1 cellular context compared by ENCODE assay signal in the genomic region with DNA sequence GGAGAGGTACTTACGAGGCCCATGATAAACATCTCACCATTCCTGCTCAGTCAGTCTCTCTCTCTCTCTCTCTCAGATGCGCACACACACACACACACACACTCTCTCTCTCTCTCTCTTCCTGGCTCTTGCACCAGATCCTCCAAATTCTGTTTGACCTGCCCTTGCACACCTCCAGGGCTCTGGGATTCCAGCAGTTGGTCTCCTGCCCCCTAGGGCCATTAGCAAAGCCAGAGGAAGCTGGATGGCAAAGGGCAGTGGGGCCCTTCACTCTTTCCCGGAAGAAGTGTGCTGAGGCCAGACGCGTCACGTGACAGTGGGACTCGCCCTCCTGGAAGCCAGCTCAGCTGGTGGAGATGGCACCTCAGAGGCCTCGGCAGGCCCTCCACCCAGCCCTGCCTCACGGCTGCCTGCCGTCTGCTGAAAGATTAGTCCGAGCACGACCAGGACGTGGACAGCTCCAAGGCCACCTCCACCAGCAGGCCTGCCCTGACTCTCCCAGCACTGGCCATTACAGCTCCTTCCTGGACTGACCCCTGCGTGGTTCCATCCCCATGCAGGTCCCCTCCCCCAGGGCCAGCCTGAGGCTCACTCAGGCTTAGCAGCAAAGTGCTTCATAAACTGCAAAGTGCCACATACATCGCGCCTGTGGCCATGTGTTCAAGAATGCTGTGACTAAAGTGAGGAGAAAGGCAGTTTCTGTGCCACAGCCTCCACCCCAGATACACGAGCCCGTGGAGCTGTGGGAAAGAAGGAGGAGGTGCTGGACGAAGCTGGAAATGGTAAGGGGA.
A peak's percentile ranks its signal among the peaks of the same experiment; 100 is the strongest.
TF ChIP-seq lines count a peak whose summit lies in the region.

No MANE protein-coding gene starts in this region.

TF ChIP-seq in HepG2, 621 proteins besides CTCF, POLR2A, EP300 and RAD21 (continued from another document and continues in another):
- TF ChIP-seq, protein P1, sequence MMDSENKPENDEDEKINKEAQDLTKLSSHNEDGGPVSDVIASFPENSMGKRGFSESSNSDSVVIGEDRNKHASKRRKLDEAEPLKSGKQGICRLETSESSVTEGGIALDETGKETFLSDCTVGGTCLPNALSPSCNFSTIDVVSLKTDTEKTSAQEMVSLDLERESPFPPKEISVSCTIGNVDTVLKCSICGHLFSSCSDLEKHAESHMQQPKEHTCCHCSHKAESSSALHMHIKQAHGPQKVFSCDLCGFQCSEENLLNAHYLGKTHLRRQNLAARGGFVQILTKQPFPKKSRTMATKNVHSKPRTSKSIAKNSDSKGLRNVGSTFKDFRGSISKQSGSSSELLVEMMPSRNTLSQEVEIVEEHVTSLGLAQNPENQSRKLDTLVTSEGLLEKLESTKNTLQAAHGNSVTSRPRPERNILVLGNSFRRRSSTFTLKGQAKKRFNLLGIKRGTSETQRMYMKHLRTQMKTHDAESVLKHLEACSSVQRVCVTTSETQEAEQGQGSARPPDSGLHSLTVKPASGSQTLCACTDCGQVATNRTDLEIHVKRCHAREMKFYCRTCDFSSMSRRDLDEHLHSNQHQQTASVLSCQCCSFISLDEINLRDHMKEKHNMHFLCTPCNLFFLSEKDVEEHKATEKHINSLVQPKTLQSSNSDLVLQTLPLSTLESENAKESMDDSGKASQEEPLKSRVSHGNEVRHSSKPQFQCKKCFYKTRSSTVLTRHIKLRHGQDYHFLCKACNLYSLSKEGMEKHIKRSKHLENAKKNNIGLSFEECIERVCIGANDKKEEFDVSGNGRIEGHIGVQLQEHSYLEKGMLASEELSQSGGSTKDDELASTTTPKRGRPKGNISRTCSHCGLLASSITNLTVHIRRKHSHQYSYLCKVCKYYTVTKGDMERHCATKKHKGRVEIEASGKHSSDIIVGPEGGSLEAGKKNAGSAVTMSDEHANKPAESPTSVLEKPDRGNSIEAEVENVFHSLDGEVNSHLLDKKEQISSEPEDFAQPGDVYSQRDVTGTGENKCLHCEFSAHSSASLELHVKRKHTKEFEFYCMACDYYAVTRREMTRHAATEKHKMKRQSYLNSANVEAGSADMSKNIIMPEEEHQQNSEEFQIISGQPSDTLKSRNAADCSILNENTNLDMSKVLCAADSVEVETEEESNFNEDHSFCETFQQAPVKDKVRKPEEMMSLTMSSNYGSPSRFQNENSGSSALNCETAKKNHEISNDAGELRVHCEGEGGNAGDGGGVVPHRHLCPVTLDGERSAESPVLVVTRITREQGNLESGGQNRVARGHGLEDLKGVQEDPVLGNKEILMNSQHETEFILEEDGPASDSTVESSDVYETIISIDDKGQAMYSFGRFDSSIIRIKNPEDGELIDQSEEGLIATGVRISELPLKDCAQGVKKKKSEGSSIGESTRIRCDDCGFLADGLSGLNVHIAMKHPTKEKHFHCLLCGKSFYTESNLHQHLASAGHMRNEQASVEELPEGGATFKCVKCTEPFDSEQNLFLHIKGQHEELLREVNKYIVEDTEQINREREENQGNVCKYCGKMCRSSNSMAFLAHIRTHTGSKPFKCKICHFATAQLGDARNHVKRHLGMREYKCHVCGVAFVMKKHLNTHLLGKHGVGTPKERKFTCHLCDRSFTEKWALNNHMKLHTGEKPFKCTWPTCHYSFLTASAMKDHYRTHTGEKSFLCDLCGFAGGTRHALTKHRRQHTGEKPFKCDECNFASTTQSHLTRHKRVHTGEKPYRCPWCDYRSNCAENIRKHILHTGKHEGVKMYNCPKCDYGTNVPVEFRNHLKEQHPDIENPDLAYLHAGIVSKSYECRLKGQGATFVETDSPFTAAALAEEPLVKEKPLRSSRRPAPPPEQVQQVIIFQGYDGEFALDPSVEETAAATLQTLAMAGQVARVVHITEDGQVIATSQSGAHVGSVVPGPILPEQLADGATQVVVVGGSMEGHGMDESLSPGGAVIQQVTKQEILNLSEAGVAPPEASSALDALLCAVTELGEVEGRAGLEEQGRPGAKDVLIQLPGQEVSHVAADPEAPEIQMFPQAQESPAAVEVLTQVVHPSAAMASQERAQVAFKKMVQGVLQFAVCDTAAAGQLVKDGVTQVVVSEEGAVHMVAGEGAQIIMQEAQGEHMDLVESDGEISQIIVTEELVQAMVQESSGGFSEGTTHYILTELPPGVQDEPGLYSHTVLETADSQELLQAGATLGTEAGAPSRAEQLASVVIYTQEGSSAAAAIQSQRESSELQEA (CRISPR knock-in tag; IDR thresholded peaks at IDR 0.05; ENCODE audit: not compliant biosample characterization): no peak
- no peak for TF ChIP-seq ZNF550 (CRISPR knock-in tag; IDR thresholded peaks at IDR 0.05; ENCODE audit: borderline replicate concordance)
- TF ChIP-seq, protein P2, sequence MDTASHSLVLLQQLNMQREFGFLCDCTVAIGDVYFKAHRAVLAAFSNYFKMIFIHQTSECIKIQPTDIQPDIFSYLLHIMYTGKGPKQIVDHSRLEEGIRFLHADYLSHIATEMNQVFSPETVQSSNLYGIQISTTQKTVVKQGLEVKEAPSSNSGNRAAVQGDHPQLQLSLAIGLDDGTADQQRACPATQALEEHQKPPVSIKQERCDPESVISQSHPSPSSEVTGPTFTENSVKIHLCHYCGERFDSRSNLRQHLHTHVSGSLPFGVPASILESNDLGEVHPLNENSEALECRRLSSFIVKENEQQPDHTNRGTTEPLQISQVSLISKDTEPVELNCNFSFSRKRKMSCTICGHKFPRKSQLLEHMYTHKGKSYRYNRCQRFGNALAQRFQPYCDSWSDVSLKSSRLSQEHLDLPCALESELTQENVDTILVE (CRISPR knock-in tag; IDR thresholded peaks at IDR 0.05): no peak
- TF ChIP-seq IKZF5 (CRISPR knock-in tag; IDR thresholded peaks at IDR 0.05): peak; percentile 60; the same call in 1 of the 2 replicates
- TF ChIP-seq SMC3 (IDR thresholded peaks at IDR 0.05; ENCODE audit: low read length): no peak
- TF ChIP-seq AGO1 (IDR thresholded peaks at IDR 0.05; ENCODE audit: low read depth, low read length, poor library complexity, severe bottlenecking): peak; percentile 46
- TF ChIP-seq BATF2 (CRISPR knock-in tag; IDR thresholded peaks at IDR 0.05): no peak
- peak; percentile 41; the same call in 1 of the 2 replicates for TF ChIP-seq ZBTB38 (CRISPR knock-in tag; IDR thresholded peaks at IDR 0.05)
- TF ChIP-seq ZNF605 (CRISPR knock-in tag; IDR thresholded peaks at IDR 0.05): peak; percentile 45; the same call in 1 of the 2 replicates
- no peak for TF ChIP-seq MEIS1 (CRISPR knock-in tag; IDR thresholded peaks at IDR 0.05; ENCODE audit: borderline replicate concordance)
- TF ChIP-seq PRPF4 (IDR thresholded peaks at IDR 0.05; ENCODE audit: low read depth, low read length, poor library complexity, severe bottlenecking): no peak
- peak; percentile 73 for TF ChIP-seq ZNF281 (CRISPR knock-in tag; IDR thresholded peaks at IDR 0.05; ENCODE audit: borderline replicate concordance)
- TF ChIP-seq FLYWCH1 (CRISPR knock-in tag; IDR thresholded peaks at IDR 0.05): no peak
- peak; percentile 91 for TF ChIP-seq RXRA (CRISPR knock-in tag; IDR thresholded peaks at IDR 0.05)
- TF ChIP-seq UBTF (CRISPR knock-in tag; IDR thresholded peaks at IDR 0.05): peak; percentile 82
- TF ChIP-seq NFKB2 (CRISPR knock-in tag; IDR thresholded peaks at IDR 0.05; ENCODE audit: borderline replicate concordance): peak; percentile 82; the same call in 1 of the 2 replicates
- TF ChIP-seq ZSCAN30 (CRISPR knock-in tag; IDR thresholded peaks at IDR 0.05): 0 out of 2 replicates have a peak, but pooled peaks have one; percentile 30
- no peak for TF ChIP-seq HES4 (CRISPR knock-in tag; IDR thresholded peaks at IDR 0.05; ENCODE audit: borderline replicate concordance)
- TF ChIP-seq ZFP1 (CRISPR knock-in tag; IDR thresholded peaks at IDR 0.05): peak; percentile 75; the same call in 1 of the 2 replicates
- no peak for TF ChIP-seq CERS6 (CRISPR knock-in tag; IDR thresholded peaks at IDR 0.05)
- no peak for TF ChIP-seq SNAI1 (CRISPR knock-in tag; IDR thresholded peaks at IDR 0.05; ENCODE audit: borderline replicate concordance)
- TF ChIP-seq ZBTB21 (CRISPR knock-in tag; IDR thresholded peaks at IDR 0.05): peak; percentile 51; the same call in 1 of the 2 replicates
- no peak for TF ChIP-seq NFIC (IDR thresholded peaks at IDR 0.05; ENCODE audit: low read length)
- no peak for TF ChIP-seq ZNF496 (CRISPR knock-in tag; IDR thresholded peaks at IDR 0.05; ENCODE audit: insufficient replicate concordance)
- TF ChIP-seq ZNF569 (CRISPR knock-in tag; IDR thresholded peaks at IDR 0.05; ENCODE audit: borderline replicate concordance): no peak
- TF ChIP-seq ZBTB3 (CRISPR knock-in tag; IDR thresholded peaks at IDR 0.05; ENCODE audit: borderline replicate concordance, low read depth): no peak
- TF ChIP-seq MTF2 (CRISPR knock-in tag; IDR thresholded peaks at IDR 0.05; ENCODE audit: borderline replicate concordance): no peak
- peak; percentile 84 for TF ChIP-seq SALL1 (CRISPR knock-in tag; IDR thresholded peaks at IDR 0.05)
- 0 out of 2 replicates have a peak, but pooled peaks have one; percentile 27 for TF ChIP-seq SAFB2 (CRISPR knock-in tag; IDR thresholded peaks at IDR 0.05; ENCODE audit: borderline replicate concordance, low read depth)
- TF ChIP-seq, protein P3, sequence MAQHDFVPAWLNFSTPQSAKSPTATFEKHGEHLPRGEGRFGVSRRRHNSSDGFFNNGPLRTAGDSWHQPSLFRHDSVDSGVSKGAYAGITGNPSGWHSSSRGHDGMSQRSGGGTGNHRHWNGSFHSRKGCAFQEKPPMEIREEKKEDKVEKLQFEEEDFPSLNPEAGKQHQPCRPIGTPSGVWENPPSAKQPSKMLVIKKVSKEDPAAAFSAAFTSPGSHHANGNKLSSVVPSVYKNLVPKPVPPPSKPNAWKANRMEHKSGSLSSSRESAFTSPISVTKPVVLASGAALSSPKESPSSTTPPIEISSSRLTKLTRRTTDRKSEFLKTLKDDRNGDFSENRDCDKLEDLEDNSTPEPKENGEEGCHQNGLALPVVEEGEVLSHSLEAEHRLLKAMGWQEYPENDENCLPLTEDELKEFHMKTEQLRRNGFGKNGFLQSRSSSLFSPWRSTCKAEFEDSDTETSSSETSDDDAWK (CRISPR knock-in tag; IDR thresholded peaks at IDR 0.05): no peak
- TF ChIP-seq ZNF264 (CRISPR knock-in tag; IDR thresholded peaks at IDR 0.05): peak; percentile 87; the same call in 1 of the 2 replicates
- TF ChIP-seq GATAD1 (CRISPR knock-in tag; IDR thresholded peaks at IDR 0.05): peak; percentile 65; the same call in 1 of the 2 replicates
- TF ChIP-seq ZNF746 (CRISPR knock-in tag; IDR thresholded peaks at IDR 0.05): peak; percentile 68; the same call in 1 of the 2 replicates
- TF ChIP-seq KAT7 (CRISPR knock-in tag; IDR thresholded peaks at IDR 0.05; ENCODE audit: borderline replicate concordance): no peak; the same call in 1 of the 2 replicates
